Comparison of ENCODE assay signal across 24 cellular contexts in the genomic region with DNA sequence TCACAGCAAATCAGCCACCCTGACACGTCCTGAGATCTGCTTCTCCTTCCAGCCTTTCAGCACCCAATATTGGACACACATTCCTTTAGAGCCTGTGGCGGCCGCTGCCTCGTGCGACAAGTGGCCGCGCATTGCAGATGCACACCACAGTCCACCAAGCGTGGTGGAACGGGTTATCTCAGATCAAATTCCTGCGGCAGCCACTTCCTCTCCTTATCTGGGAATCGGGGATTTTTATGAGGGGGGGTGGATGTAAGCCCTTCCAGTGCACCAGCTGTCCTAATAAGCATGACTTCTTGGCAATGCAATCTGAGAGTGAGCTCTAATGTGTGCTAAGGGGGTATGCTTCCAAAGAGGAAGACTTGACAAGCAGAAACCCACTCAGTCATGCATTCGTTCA. TPM values are rescaled to one million over a fixed set of nuclear protein-coding genes. Genes with fewer than 3 reads are reported as not detected.
A peak's percentile ranks its signal among the peaks of the same experiment; 100 is the strongest.
DNase-seq lines count a peak whose midpoint lies in the region; ATAC-seq and TF ChIP-seq lines count a peak whose summit lies in the region.
"Had no signal": no experiment of that assay in that cellular context is flagged by ENCODE, and none has a peak within 500 bp of the region (broad histone marks: within the 10 kb centered on the region; RNA-seq: fewer than 3 reads in every experiment).

No MANE protein-coding gene starts in this region.

- POLR2A ChIA-PET in Caco-2 (lab: Charles Lee), result no interaction called here

- intact Hi-C loops in Caco-2 (cut with micrococcal nuclease; ENCODE audit: unreplicated experiment), result loop anchor here (1.0 kb wide), 1 partner anchor 10 kb away; no protein-coding TSS in a partner anchor

- no peak overlapping the region for H2AFZ ChIP-seq in mesenchymal stem cell (ENCODE audit: low read depth, low read length)

- H4K91ac ChIP-seq in mesenchymal stem cell (ENCODE audit: low read length), result peak overlapping the region; percentile 50

- no peak overlapping the region for H3K4me2 ChIP-seq in mesenchymal stem cell (ENCODE audit: low read length, poor library complexity, severe bottlenecking)

- CTCF ChIA-PET in Caco-2 (lab: Charles Lee), result no interaction called here

- H3K18ac ChIP-seq in mesenchymal stem cell (ENCODE audit: low read depth in 1 of 2, low read length in 2 of 2), result peak overlapping the region; percentile 29 to 41

- peak overlapping the region in 1 of 2 experiments; percentile 54 for H2BK12ac ChIP-seq in mesenchymal stem cell (ENCODE audit: low read length in 2 of 2)

- no peak overlapping the region for H3K27ac ChIP-seq in mesenchymal stem cell (ENCODE audit: low read length, poor library complexity, severe bottlenecking)
- H3K27ac ChIP-seq: body of pancreas, thyroid gland had no signal

- peak overlapping the region; percentile 22 to 46 for H3K4ac ChIP-seq in mesenchymal stem cell (ENCODE audit: low read depth in 1 of 2, low read length in 2 of 2)

- H3K27me3 Mint-ChIP-seq in Caco-2 (ENCODE audit: insufficient read depth, unreplicated experiment) (no peaks in the 10 kb centered on the region), nephron progenitor cell (ENCODE audit: low read depth, poor library complexity) (peaks cover 11% of the 10 kb centered on the region)
- H3K27me3 Mint-ChIP-seq: activated naive CD8-positive, alpha-beta T cell had no signal

- BruUV-seq in Caco-2 (replicated peaks; lab: Mats Ljungman, UMichigan), result no TSS peak

- H3K4me3 Mint-ChIP-seq in Caco-2 (ENCODE audit: unreplicated experiment) (no peak overlapping the region), nephron progenitor cell (no peak overlapping the region)
- H3K4me3 Mint-ChIP-seq: activated naive CD8-positive, alpha-beta T cell; CD4-positive, alpha-beta memory T cell; natural killer cell treated with Interleukin-12 subunit alpha and Interleukin-12 subunit beta and Interleukin-15 and Interleukin-18, amount 100 ng/mL, for 72 hours had no signal

- H3K27me3 ChIP-seq in Caco-2 (replicated peaks; ENCODE audit: control insufficient read depth, insufficient read depth, low read length), result no peaks in the 10 kb centered on the region
- H3K27me3 ChIP-seq in mesenchymal stem cell (ENCODE audit: control insufficient read depth in 1 of 2, insufficient read depth in 1 of 2, low read length in 2 of 2), result no peaks in the 10 kb centered on the region
- H3K27me3 ChIP-seq: body of pancreas, thyroid gland had no signal

- H3K36me3 ChIP-seq in Caco-2 (ENCODE audit: control insufficient read depth, insufficient read depth, low read length), result no peaks in the 10 kb centered on the region
- no peaks in the 10 kb centered on the region for H3K36me3 ChIP-seq in mesenchymal stem cell (ENCODE audit: control insufficient read depth in 1 of 2, insufficient read depth in 2 of 2, low read depth in 1 of 2, low read length in 2 of 2)
- H3K36me3 ChIP-seq: thyroid gland had no signal

- H3K79me1 ChIP-seq in mesenchymal stem cell (replicated peaks; ENCODE audit: low read length, poor library complexity, severe bottlenecking), result no peaks in the 10 kb centered on the region

- H3K4me1 ChIP-seq in Caco-2 (peaks cover 7% of the 10 kb centered on the region), mesenchymal stem cell (ENCODE audit: control insufficient read depth, insufficient read depth, low read depth, low read length) (no peaks in the 10 kb centered on the region)
- H3K4me1 ChIP-seq: body of pancreas, thyroid gland had no signal

- no peak overlapping the region for H2BK15ac ChIP-seq in mesenchymal stem cell (ENCODE audit: low read depth, poor library complexity, severe bottlenecking)

- no peak overlapping the region for H4K8ac ChIP-seq in mesenchymal stem cell (ENCODE audit: low read length)

- H3K9me3 ChIP-seq in Caco-2 (no peaks in the 10 kb centered on the region), mesenchymal stem cell (ENCODE audit: control insufficient read depth, low read length) (no peaks in the 10 kb centered on the region)
- H3K9me3 ChIP-seq: body of pancreas, thyroid gland had no signal

- peaks cover 24% of the 10 kb centered on the region for H3K4me1 Mint-ChIP-seq in Caco-2 (ENCODE audit: low read depth, unreplicated experiment)
- no peaks in the 10 kb centered on the region for H3K4me1 Mint-ChIP-seq in nephron progenitor cell

- no peak for TF ChIP-seq CTCF in Caco-2 (IDR thresholded peaks at IDR 0.05; ENCODE audit: insufficient read depth in 1 of 2, low read depth in 1 of 2, low read length in 1 of 2, severe bottlenecking in 1 of 2, unreplicated experiment in 1 of 2)
- TF ChIP-seq CTCF in cardiac fibroblast (IDR thresholded peaks at IDR 0.05; ENCODE audit: low read depth, low read length), result no peak
- no peak for TF ChIP-seq CTCF in nephron progenitor cell (IDR thresholded peaks at IDR 0.05)

- no peak overlapping the region for H2BK5ac ChIP-seq in mesenchymal stem cell (ENCODE audit: low read depth, low read length, poor library complexity, severe bottlenecking)

- H3K36me3 Mint-ChIP-seq in Caco-2 (ENCODE audit: insufficient read depth, unreplicated experiment) (no peaks in the 10 kb centered on the region), nephron progenitor cell (ENCODE audit: low read depth) (no peaks in the 10 kb centered on the region)
- H3K36me3 Mint-ChIP-seq: activated naive CD8-positive, alpha-beta T cell; CD4-positive, alpha-beta memory T cell; natural killer cell treated with Interleukin-12 subunit alpha and Interleukin-12 subunit beta and Interleukin-15 and Interleukin-18, amount 100 ng/mL, for 72 hours had no signal

- H3K27ac Mint-ChIP-seq in Caco-2 (ENCODE audit: unreplicated experiment) (peak overlapping the region; percentile 65), nephron progenitor cell (no peak overlapping the region)
- H3K27ac Mint-ChIP-seq: activated naive CD8-positive, alpha-beta T cell; CD4-positive, alpha-beta memory T cell; natural killer cell treated with Interleukin-12 subunit alpha and Interleukin-12 subunit beta and Interleukin-15 and Interleukin-18, amount 100 ng/mL, for 72 hours had no signal

- no peak overlapping the region for H3K23ac ChIP-seq in mesenchymal stem cell (ENCODE audit: low read length in 2 of 2)

- peak overlapping the region; percentile 15 for H2BK120ac ChIP-seq in mesenchymal stem cell (ENCODE audit: low read depth, low read length)

- H3K9ac ChIP-seq in mesenchymal stem cell (ENCODE audit: low read length), result no peak overlapping the region

- no peak for ATAC-seq in HG03469 (IDR thresholded peaks at IDR 0.05; ENCODE audit: unreplicated experiment)
- ATAC-seq: body of pancreas; natural killer cell treated with Interleukin-12 subunit alpha and Interleukin-12 subunit beta and Interleukin-15 and Interleukin-18, amount 100 ng/mL, for 72 hours had no signal

- no peak overlapping the region for H3K14ac ChIP-seq in mesenchymal stem cell (ENCODE audit: low read length in 2 of 2)

- H2AK5ac ChIP-seq in mesenchymal stem cell (ENCODE audit: low read length, severe bottlenecking), result no peak overlapping the region

- H3K9me3 Mint-ChIP-seq in Caco-2 (ENCODE audit: unreplicated experiment) (peaks cover 9% of the 10 kb centered on the region), nephron progenitor cell (no peaks in the 10 kb centered on the region)
- H3K9me3 Mint-ChIP-seq: natural killer cell treated with Interleukin-12 subunit alpha and Interleukin-12 subunit beta and Interleukin-15 and Interleukin-18, amount 100 ng/mL, for 72 hours had no signal

- peak; percentile 48 to 79 for DNase-seq in Caco-2
- peak; percentile 83 for DNase-seq in HS-27A (ENCODE audit: low read depth)
- DNase-seq in cardiac fibroblast (ENCODE audit: low read depth in 2 of 2), result peak; percentile 10 to 41
- DNase-seq in mesenchymal stem cell, result peak; percentile 62
- no peak for DNase-seq in nephron progenitor cell
- DNase-seq in erythroblast (lab: John Stamatoyannopoulos, UW), result no peak
- no peak for DNase-seq in RKO (ENCODE audit: low spot score)
- DNase-seq: activated CD4-positive, alpha-beta T cell treated with anti-CD3 and anti-CD28 coated beads for 4 hours; body of pancreas; CD4-positive, alpha-beta memory T cell; DMS79; foreskin melanocyte; H7; mesendoderm; NCI-H2081 treated with DMSO at 0.1 percent for 48 hours; posterior cingulate gyrus; stimulated activated naive CD4-positive, alpha-beta T cell treated with Interleukin-2 at 50 U/mL for 16 hours had no signal

- no peak for TF ChIP-seq POLR2A in erythroblast (IDR thresholded peaks at IDR 0.05; ENCODE audit: low read length)

- 58% methylated on average over 12 of the region's 12 CpGs for WGBS in mesenchymal stem cell

- H3K4me3 ChIP-seq in Caco-2 (ENCODE audit: low read depth, low read length), result no peak overlapping the region
- H3K4me3 ChIP-seq in cardiac fibroblast (replicated peaks in 1 of 2; ENCODE audit: low read depth in 2 of 2, low read length in 2 of 2), result no peak overlapping the region
- no peak overlapping the region for H3K4me3 ChIP-seq in mesenchymal stem cell (ENCODE audit: insufficient read depth in 1 of 2, low read depth in 1 of 2, low read length in 2 of 2)
- H3K4me3 ChIP-seq: body of pancreas, thyroid gland had no signal

RNA-seq across cellular contexts. Expression of a gene that starts 18.3 kb away (rescaled TPM):
- total RNA-seq in Caco-2 (2022), result not detected in 2 replicates
- 3.1 TPM for polyA plus RNA-seq in mesenchymal stem cell (2013, experiment 1 of 2)
- 3.2 TPM for polyA plus RNA-seq in mesenchymal stem cell (2013, experiment 2 of 2)
- total RNA-seq: body of pancreas; CD4-positive, alpha-beta memory T cell; H7; kidney epithelial cell; natural killer cell treated with Interleukin-12 subunit alpha and Interleukin-12 subunit beta and Interleukin-15 and Interleukin-18, amount 100 ng/mL, for 72 hours; NCI-H460; skeletal muscle tissue; thyroid gland had no signal
- polyA plus RNA-seq: CD4-positive, alpha-beta memory T cell had no signal

Comparison
In these comparisons a context has a peak if more than half of its experiments do, and no peak if none do; other contexts are left out.
1. DNase-seq: peak in Caco-2 (2 of 2), HS-27A (single experiment), cardiac fibroblast (2 of 2) and mesenchymal stem cell (single experiment); none in nephron progenitor cell (single experiment), erythroblast (0 of 2) and RKO (single experiment).